In genomic region chr16:85027349-85027967, GRCh38 we compare ENCODE assay signal across 8 cellular contexts. TPM values are rescaled to one million over a fixed set of nuclear protein-coding genes. Genes with fewer than 3 reads are reported as not detected.
A peak's percentile ranks its signal among the peaks of the same experiment; 100 is the strongest.
DNase-seq lines count a peak whose midpoint lies in the region; ATAC-seq and TF ChIP-seq lines count a peak whose summit lies in the region.

Gene KIAA0513, plus strand, starts transcription at chr16:85027795. Its CDS starts 39,277 bp downstream, at chr16:85067072.

- no TSS peak for BruUV-seq in Panc1 (replicated peaks; lab: Mats Ljungman, UMichigan)

- DNase-seq in DMS79 treated with DMSO at 0.1 percent for 48 hours (lab: John Stamatoyannopoulos, UW) (peak; percentile 50), KG1 (lab: John Stamatoyannopoulos, UW) (peak; percentile 96), Panc1 (ENCODE audit: low read depth, low spot score) (no peak), fibroblast of gingiva (ENCODE audit: low read depth) (peak; percentile 90)
- DNase-seq in activated T-helper 1 cell treated with anti-CD3 and anti-CD28 coated beads, Interleukin-12 subunit alpha, Interleukin-12 subunit beta, Interleukin-2, Interleukin-4 antibody, amounts not matched to agents 30 ng/mL and 10 ng/mL and 1 ng/mL, durations not matched to agents 14 hours and 24 hours and 36 hours (ENCODE audit: low spot score), result peak; percentile 96
- peak; percentile 92 to 100 (median 98) for DNase-seq in naive thymus-derived CD8-positive, alpha-beta T cell
- peak; percentile 93 for DNase-seq in stimulated activated naive B cell treated with anti-CD40 and anti-IgM and Interleukin-4, amounts not matched to agents 10 μg/mL and 1 μg/mL and 100 μg/mL, for 72 hours

- H3K4me3 ChIP-seq in Panc1 (ENCODE audit: low read depth in 2 of 2, low read length in 2 of 2), result peak within 1 kb of the TSS; percentile 67 to 75

- TF ChIP-seq CTCF in Panc1 (IDR thresholded peaks at IDR 0.05), result no peak

- H3K36me3 Mint-ChIP-seq in activated T-helper 1 cell treated with anti-CD3 and anti-CD28 coated beads, Interleukin-12 subunit alpha, Interleukin-12 subunit beta, Interleukin-2, Interleukin-4 antibody, amounts not matched to agents 30 ng/mL and 10 ng/mL and 1 ng/mL, durations not matched to agents 14 hours and 24 hours and 36 hours (ENCODE audit: low read depth), result peaks cover 10% of the 10 kb centered on the region
- H3K36me3 Mint-ChIP-seq in naive thymus-derived CD8-positive, alpha-beta T cell, result peaks cover 0 to 8% (median 5%) of the 10 kb centered on the region in 3 donors
- no peaks in the 10 kb centered on the region for H3K36me3 Mint-ChIP-seq in stimulated activated naive B cell treated with anti-CD40 and anti-IgM and Interleukin-4, amounts not matched to agents 10 μg/mL and 1 μg/mL and 100 μg/mL, for 72 hours

- H3K27ac ChIP-seq in Panc1 (ENCODE audit: low read length), result peak within 1 kb of the TSS; percentile 89

- ATAC-seq in GM21717 (IDR thresholded peaks at IDR 0.05; ENCODE audit: unreplicated experiment) (peak; percentile 68), Panc1 (peak; percentile 93)
- peak; percentile 80 to 83 for ATAC-seq in naive thymus-derived CD8-positive, alpha-beta T cell
- peak; percentile 72 to 82 for ATAC-seq in stimulated activated naive B cell treated with anti-CD40 and anti-IgM and Interleukin-4, amounts not matched to agents 10 μg/mL and 1 μg/mL and 100 μg/mL, for 72 hours (replicated peaks)

- peaks cover 19% of the 10 kb centered on the region for H3K4me1 ChIP-seq in Panc1 (ENCODE audit: control insufficient read depth, insufficient read depth, low read length)

- peak within 1 kb of the TSS; percentile 91 for H3K4me3 Mint-ChIP-seq in activated T-helper 1 cell treated with anti-CD3 and anti-CD28 coated beads, Interleukin-12 subunit alpha, Interleukin-12 subunit beta, Interleukin-2, Interleukin-4 antibody, amounts not matched to agents 30 ng/mL and 10 ng/mL and 1 ng/mL, durations not matched to agents 14 hours and 24 hours and 36 hours
- peak within 1 kb of the TSS; percentile 86 to 97 (median 93) for H3K4me3 Mint-ChIP-seq in naive thymus-derived CD8-positive, alpha-beta T cell
- H3K4me3 Mint-ChIP-seq in stimulated activated naive B cell treated with anti-CD40 and anti-IgM and Interleukin-4, amounts not matched to agents 10 μg/mL and 1 μg/mL and 100 μg/mL, for 72 hours, result peak within 1 kb of the TSS; percentile 92 to 99

- POLR2A ChIA-PET in Panc1 (lab: Charles Lee), result interaction anchor here (0.6 kb wide), 1 partner anchor 52 kb away, joined by 3 read pairs; no protein-coding TSS in a partner anchor
- POLR2A ChIA-PET in naive thymus-derived CD8-positive, alpha-beta T cell (lab: Charles Lee), result interaction anchor here (0.6 to 3.6 kb wide), 16 partner anchors 9 to 75 kb away, joined by 3 to 42 read pairs (median 4); partner anchors contain the start of gene ZDHHC7

- no peaks in the 10 kb centered on the region for H3K9me3 ChIP-seq in Panc1 (ENCODE audit: control insufficient read depth, insufficient read depth, low read depth, low read length)

- in situ Hi-C loops in Panc1 (cut with HindIII; ENCODE audit: low pct_unique_long_range_greater_than_20kb, low sequenced_read_pairs), result no loop called here

- H3K27ac Mint-ChIP-seq in activated T-helper 1 cell treated with anti-CD3 and anti-CD28 coated beads, Interleukin-12 subunit alpha, Interleukin-12 subunit beta, Interleukin-2, Interleukin-4 antibody, amounts not matched to agents 30 ng/mL and 10 ng/mL and 1 ng/mL, durations not matched to agents 14 hours and 24 hours and 36 hours, result peak within 1 kb of the TSS; percentile 93
- peak within 1 kb of the TSS; percentile 88 to 97 (median 94) for H3K27ac Mint-ChIP-seq in naive thymus-derived CD8-positive, alpha-beta T cell
- H3K27ac Mint-ChIP-seq in stimulated activated naive B cell treated with anti-CD40 and anti-IgM and Interleukin-4, amounts not matched to agents 10 μg/mL and 1 μg/mL and 100 μg/mL, for 72 hours, result peak within 1 kb of the TSS; percentile 94

- intact Hi-C loops in Panc1 (cut with micrococcal nuclease; ENCODE audit: unreplicated experiment), result no loop called here
- intact Hi-C loops in activated T-helper 1 cell treated with anti-CD3 and anti-CD28 coated beads, Interleukin-12 subunit alpha, Interleukin-12 subunit beta, Interleukin-2, Interleukin-4 antibody, amounts not matched to agents 30 ng/mL and 10 ng/mL and 1 ng/mL, durations not matched to agents 14 hours and 24 hours and 36 hours (cut with micrococcal nuclease), result loop anchor here (5.0 kb wide), 4 partner anchors 275 to 1220 kb away; partner anchors contain the start of gene HSBP1

- H3K27me3 Mint-ChIP-seq in activated T-helper 1 cell treated with anti-CD3 and anti-CD28 coated beads, Interleukin-12 subunit alpha, Interleukin-12 subunit beta, Interleukin-2, Interleukin-4 antibody, amounts not matched to agents 30 ng/mL and 10 ng/mL and 1 ng/mL, durations not matched to agents 14 hours and 24 hours and 36 hours (ENCODE audit: insufficient read depth), result no peaks in the 10 kb centered on the region
- H3K27me3 Mint-ChIP-seq in naive thymus-derived CD8-positive, alpha-beta T cell, result no peaks in the 10 kb centered on the region
- peaks cover 7 to 8% of the 10 kb centered on the region in 2 donors for H3K27me3 Mint-ChIP-seq in stimulated activated naive B cell treated with anti-CD40 and anti-IgM and Interleukin-4, amounts not matched to agents 10 μg/mL and 1 μg/mL and 100 μg/mL, for 72 hours

- H3K27me3 ChIP-seq in Panc1 (ENCODE audit: control insufficient read depth, insufficient read depth, low read length), result no peaks in the 10 kb centered on the region

- peaks cover 36% of the 10 kb centered on the region for H3K4me1 Mint-ChIP-seq in activated T-helper 1 cell treated with anti-CD3 and anti-CD28 coated beads, Interleukin-12 subunit alpha, Interleukin-12 subunit beta, Interleukin-2, Interleukin-4 antibody, amounts not matched to agents 30 ng/mL and 10 ng/mL and 1 ng/mL, durations not matched to agents 14 hours and 24 hours and 36 hours (ENCODE audit: low read depth)
- peaks cover 25 to 46% (median 39%) of the 10 kb centered on the region in 4 donors for H3K4me1 Mint-ChIP-seq in naive thymus-derived CD8-positive, alpha-beta T cell
- H3K4me1 Mint-ChIP-seq in stimulated activated naive B cell treated with anti-CD40 and anti-IgM and Interleukin-4, amounts not matched to agents 10 μg/mL and 1 μg/mL and 100 μg/mL, for 72 hours, result peaks cover 34 to 59% of the 10 kb centered on the region in 2 donors

- H3K9me3 Mint-ChIP-seq in activated T-helper 1 cell treated with anti-CD3 and anti-CD28 coated beads, Interleukin-12 subunit alpha, Interleukin-12 subunit beta, Interleukin-2, Interleukin-4 antibody, amounts not matched to agents 30 ng/mL and 10 ng/mL and 1 ng/mL, durations not matched to agents 14 hours and 24 hours and 36 hours, result no peaks in the 10 kb centered on the region
- no peaks in the 10 kb centered on the region for H3K9me3 Mint-ChIP-seq in naive thymus-derived CD8-positive, alpha-beta T cell
- H3K9me3 Mint-ChIP-seq in stimulated activated naive B cell treated with anti-CD40 and anti-IgM and Interleukin-4, amounts not matched to agents 10 μg/mL and 1 μg/mL and 100 μg/mL, for 72 hours, result no peaks in the 10 kb centered on the region

- peaks cover 4% of the 10 kb centered on the region; the same call in 1 of the 2 replicates for H3K36me3 ChIP-seq in Panc1 (ENCODE audit: control insufficient read depth, insufficient read depth, low read length)

- CTCF ChIA-PET in Panc1 (lab: Charles Lee), result interaction anchor here (1.0 kb wide), 1 partner anchor 59 kb away, joined by 3 read pairs; no protein-coding TSS in a partner anchor

RNA-seq across cellular contexts. Expression of gene KIAA0513, which starts in this region (rescaled TPM):
- 8.7 TPM for total RNA-seq in Panc1 (2021; ENCODE audit: unreplicated experiment)
- polyA plus RNA-seq in Panc1 (2012; ENCODE audit: insufficient read length), result 7.9 TPM
- total RNA-seq in activated T-helper 1 cell treated with anti-CD3 and anti-CD28 coated beads, Interleukin-12 subunit alpha, Interleukin-12 subunit beta, Interleukin-2, Interleukin-4 antibody, amounts not matched to agents 30 ng/mL and 10 ng/mL and 1 ng/mL, durations not matched to agents 14 hours and 24 hours and 36 hours, result 12.6 and 12.9 TPM in 2 replicates
- total RNA-seq in naive thymus-derived CD8-positive, alpha-beta T cell, result 10 to 100 TPM; 13.0 to 15.1 TPM
- 10 to 100 TPM in 1 of 3 donors, 1 to 10 TPM in 2; 4.5 to 12.1 (median 7.8) TPM for polyA plus RNA-seq in naive thymus-derived CD8-positive, alpha-beta T cell
